In the genomic region with DNA sequence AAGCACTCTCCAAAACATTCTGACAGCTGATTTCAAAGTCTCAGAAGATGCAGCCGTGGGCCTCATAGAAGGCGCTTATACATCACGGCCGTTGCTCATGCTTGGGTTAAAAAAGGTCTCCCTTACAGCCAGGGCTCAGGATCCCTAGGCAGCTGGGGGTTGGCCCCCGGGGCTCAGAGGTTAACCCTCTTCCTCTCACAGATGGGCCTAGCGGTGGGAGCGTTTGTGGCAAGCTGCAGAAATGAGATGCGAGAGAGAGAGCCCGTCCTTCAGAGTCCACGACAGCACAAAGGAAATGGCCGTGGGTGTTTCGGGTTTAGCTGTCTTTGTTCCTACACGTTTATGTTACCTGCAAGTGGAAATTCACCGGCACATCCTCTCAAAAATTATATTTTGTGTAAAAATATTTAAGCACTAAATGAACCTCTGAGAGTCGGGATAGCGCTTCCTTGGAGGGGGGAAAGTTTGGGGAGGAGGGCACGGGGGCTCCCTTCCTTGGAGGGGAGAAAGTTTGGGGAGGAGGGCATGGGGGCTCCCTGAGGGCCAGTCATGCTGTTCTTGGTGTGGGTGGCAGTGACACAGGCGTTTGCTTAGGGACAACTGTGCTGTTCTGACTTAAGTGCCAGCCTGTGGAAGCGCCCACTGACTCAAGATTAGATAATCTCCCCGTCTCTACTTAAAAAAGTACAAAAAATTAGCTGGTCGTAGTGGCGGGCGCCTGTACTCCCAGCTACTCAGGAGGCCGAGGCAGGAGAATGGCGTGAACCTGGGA, we compare ENCODE assay signal across 13 cellular contexts. TPM values are rescaled to one million over a fixed set of nuclear protein-coding genes. Genes with fewer than 3 reads are reported as not detected.
A peak's percentile ranks its signal among the peaks of the same experiment; 100 is the strongest.
DNase-seq lines count a peak whose midpoint lies in the region; ATAC-seq and TF ChIP-seq lines count a peak whose summit lies in the region.
"Had no signal": no experiment of that assay in that cellular context is flagged by ENCODE, and none has a peak within 500 bp of the region (broad histone marks: within the 10 kb centered on the region; RNA-seq: fewer than 3 reads in every experiment).

No MANE protein-coding gene starts in this region.

- H3K9me3 Mint-ChIP-seq in neural crest cell = no peaks in the 10 kb centered on the region
- H3K9me3 Mint-ChIP-seq in stimulated activated naive CD8-positive, alpha-beta T cell treated with anti-CD3 and anti-CD28 coated beads, Interleukin-15, amount 100 ng/mL, for 72 hours = no peaks in the 10 kb centered on the region

- peak overlapping the region; percentile 84 for H3K27ac Mint-ChIP-seq in neural crest cell (ENCODE audit: unreplicated experiment)
- peak overlapping the region; percentile 90 to 99 for H3K27ac Mint-ChIP-seq in stimulated activated naive CD8-positive, alpha-beta T cell treated with anti-CD3 and anti-CD28 coated beads, Interleukin-15, amount 100 ng/mL, for 72 hours

- H3K4me3 Mint-ChIP-seq in neural crest cell = peak overlapping the region; percentile 27
- peak overlapping the region; percentile 80 to 82 for H3K4me3 Mint-ChIP-seq in stimulated activated naive CD8-positive, alpha-beta T cell treated with anti-CD3 and anti-CD28 coated beads, Interleukin-15, amount 100 ng/mL, for 72 hours

- no peak for TF ChIP-seq CTCF in neural crest cell (conservative IDR thresholded peaks at IDR 0.05)

- peaks cover 3% of the 10 kb centered on the region for H3K36me3 Mint-ChIP-seq in neural crest cell (ENCODE audit: low read depth)

- peak; percentile 39 for DNase-seq in activated gamma-delta T cell treated with Interleukin-2 at 50 U/mL for 16 hours
- no peak for DNase-seq in activated gamma-delta T cell (lab: John Stamatoyannopoulos, UW)
- DNase-seq in activated T-cell treated with anti-CD3 and anti-CD28 coated beads, Interleukin-2, amount 50 U/mL, for 48 hours = peak; percentile 76 to 80
- DNase-seq in neural crest cell (ENCODE audit: low read depth, low spot score) = no peak
- DNase-seq in stimulated activated naive CD8-positive, alpha-beta T cell treated with anti-CD3 and anti-CD28 coated beads, Interleukin-15, amount 100 ng/mL, for 72 hours = peak; percentile 73 to 91
- no peak for DNase-seq in LoVo (ENCODE audit: low spot score)
- no peak for DNase-seq in GM19240 (ENCODE audit: insufficient read length, low spot score)
- DNase-seq: ACHN, cerebellar nuclear complex had no signal

- peaks cover 35% of the 10 kb centered on the region for H3K4me1 Mint-ChIP-seq in neural crest cell
- peaks cover 80% of the 10 kb centered on the region for H3K4me1 Mint-ChIP-seq in stimulated activated naive CD8-positive, alpha-beta T cell treated with anti-CD3 and anti-CD28 coated beads, Interleukin-15, amount 100 ng/mL, for 72 hours

- H3K27me3 Mint-ChIP-seq in neural crest cell (ENCODE audit: low read depth) = no peaks in the 10 kb centered on the region
- H3K27me3 Mint-ChIP-seq in stimulated activated naive CD8-positive, alpha-beta T cell treated with anti-CD3 and anti-CD28 coated beads, Interleukin-15, amount 100 ng/mL, for 72 hours = no peaks in the 10 kb centered on the region

- peak; percentile 93 for ATAC-seq in stimulated activated naive CD8-positive, alpha-beta T cell treated with anti-CD3 and anti-CD28 coated beads, Interleukin-15, amount 100 ng/mL, for 72 hours
- no peak for ATAC-seq in GM21825 (IDR thresholded peaks at IDR 0.05; ENCODE audit: unreplicated experiment)
- ATAC-seq: HepG2, sciatic nerve, SK-N-SH treated with all-trans-retinoic acid at 6 μM for 48 hours had no signal

RNA-seq across cellular contexts. Expression of gene PRDM15, which starts 20.5 kb away (rescaled TPM):
- total RNA-seq in neural crest cell = 11.6 and 12.0 TPM in 2 replicates

RNA-seq across cellular contexts. Expression of gene C2CD2, which starts 54.2 kb away (rescaled TPM):
- 12.5 and 13.0 TPM in 2 replicates for total RNA-seq in neural crest cell

Comparison
In these comparisons a context has a peak if more than half of its experiments do, and no peak if none do; other contexts are left out.
1. DNase-seq: peak in activated gamma-delta T cell treated with Interleukin-2 at 50 U/mL for 16 hours (single experiment), activated T-cell treated with anti-CD3 and anti-CD28 coated beads, Interleukin-2, amount 50 U/mL, for 48 hours (2 of 2) and stimulated activated naive CD8-positive, alpha-beta T cell treated with anti-CD3 and anti-CD28 coated beads, Interleukin-15, amount 100 ng/mL, for 72 hours (2 of 2); none in activated gamma-delta T cell (single experiment), neural crest cell (single experiment), LoVo (single experiment) and GM19240 (single experiment).